In the genomic region with DNA sequence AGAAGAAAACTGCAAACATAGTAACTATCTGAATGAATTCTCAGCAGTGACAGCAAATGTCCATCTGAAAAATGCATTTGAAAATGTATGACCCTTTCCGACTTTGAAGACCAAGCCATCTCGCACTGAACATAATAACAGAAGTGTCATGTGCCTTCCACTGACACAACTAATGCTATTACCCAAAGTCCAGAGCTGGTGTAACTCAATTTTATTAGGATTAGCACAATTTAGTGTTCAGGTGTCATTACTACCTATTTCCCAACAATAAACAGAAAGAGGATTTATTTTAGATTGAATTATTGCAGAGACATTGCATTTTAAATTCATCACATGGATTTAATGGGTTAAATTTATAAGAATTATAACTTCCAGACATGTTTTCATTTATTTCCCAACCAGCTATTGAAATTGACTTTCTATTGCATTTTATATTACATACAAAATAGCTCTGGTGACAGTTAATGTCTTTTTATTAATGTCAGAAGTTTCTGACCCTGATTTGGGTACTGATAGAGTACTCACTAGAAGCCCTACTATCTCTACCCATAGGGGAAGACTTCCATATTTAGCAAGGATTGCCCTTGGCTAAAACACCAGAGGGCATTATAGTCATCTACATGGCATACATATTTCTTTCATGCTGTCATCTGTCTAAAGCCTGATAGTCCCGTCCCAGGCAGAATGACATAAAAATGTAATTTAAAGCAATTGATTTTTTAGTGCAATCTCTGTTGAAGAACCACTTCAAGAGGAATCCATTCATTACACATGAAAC, we compare ENCODE assay signal across 13 cellular contexts. TPM values are rescaled to one million over a fixed set of nuclear protein-coding genes. Genes with fewer than 3 reads are reported as not detected.
DNase-seq lines count a peak whose midpoint lies in the region; ATAC-seq and TF ChIP-seq lines count a peak whose summit lies in the region.
"Had no signal": no experiment of that assay in that cellular context is flagged by ENCODE, and none has a peak within 500 bp of the region (broad histone marks: within the 10 kb centered on the region; RNA-seq: fewer than 3 reads in every experiment).

No MANE protein-coding gene starts in this region.

- no peak for TF ChIP-seq CTCF in foreskin keratinocyte (conservative IDR thresholded peaks at IDR 0.05)
- TF ChIP-seq CTCF in thyroid gland (IDR thresholded peaks at IDR 0.05): no peak
- no peak for TF ChIP-seq CTCF in suprapubic skin (IDR thresholded peaks at IDR 0.05)

- H3K27me3 ChIP-seq in GM23248 (replicated peaks; ENCODE audit: insufficient read depth) (no peaks in the 10 kb centered on the region), SJCRH30 (no peaks in the 10 kb centered on the region), foreskin keratinocyte (no peaks in the 10 kb centered on the region), thyroid gland (no peaks in the 10 kb centered on the region), suprapubic skin (no peaks in the 10 kb centered on the region)

- H3K4me3 ChIP-seq in GM23248 (no peak overlapping the region), SJCRH30 (no peak overlapping the region), thyroid gland (replicated peaks in 1 of 3) (no peak overlapping the region), suprapubic skin (no peak overlapping the region)
- H3K4me3 ChIP-seq: left ventricle myocardium inferior had no signal

- H3K9ac ChIP-seq in GM23248: no peak overlapping the region
- H3K9ac ChIP-seq: KMS-11, parathyroid adenoma had no signal

- no peaks in the 10 kb centered on the region for H3F3A ChIP-seq in GM23248 (ENCODE audit: insufficient read depth)

- no peaks in the 10 kb centered on the region for H3K36me3 ChIP-seq in GM23248 (ENCODE audit: low read depth)
- H3K36me3 ChIP-seq in SJCRH30: no peaks in the 10 kb centered on the region
- no peaks in the 10 kb centered on the region for H3K36me3 ChIP-seq in thyroid gland
- no peaks in the 10 kb centered on the region for H3K36me3 ChIP-seq in suprapubic skin
- H3K36me3 ChIP-seq: left ventricle myocardium inferior had no signal

- no peak overlapping the region for H3K4me2 ChIP-seq in GM23248 (ENCODE audit: unreplicated experiment)
- H3K4me2 ChIP-seq: KMS-11 had no signal

- no peaks in the 10 kb centered on the region for H4K20me1 ChIP-seq in GM23248 (ENCODE audit: insufficient read depth)

- H3K79me2 ChIP-seq in GM23248 (ENCODE audit: insufficient read depth): no peaks in the 10 kb centered on the region
- H3K79me2 ChIP-seq: parathyroid adenoma had no signal

- 64% methylated on average over 3 of the region's 3 CpGs for WGBS in GM23248 (ENCODE audit: low coverage in 1 of 2, low lambda C conversion rate in 2 of 2, missing lambda C conversion rate in 2 of 2), 2 experiments
- WGBS in thyroid gland, 2 donors: 84% methylated on average over 3 of the region's 3 CpGs
- WGBS in suprapubic skin: 72% methylated on average over 3 of the region's 3 CpGs

- no peak overlapping the region for H2AFZ ChIP-seq in GM23248
- H2AFZ ChIP-seq: parathyroid adenoma had no signal

- no peaks in the 10 kb centered on the region for H3K9me3 ChIP-seq in GM23248 (ENCODE audit: low read depth)
- H3K9me3 ChIP-seq in SJCRH30 (replicated peaks): 0 out of 2 replicates have a peak, but pooled peaks cover 3% of the 10 kb centered on the region
- H3K9me3 ChIP-seq in thyroid gland: no peaks in the 10 kb centered on the region
- H3K9me3 ChIP-seq in suprapubic skin: no peaks in the 10 kb centered on the region

- H3K4me1 ChIP-seq in GM23248 (ENCODE audit: insufficient read depth): peaks cover 7% of the 10 kb centered on the region; the same call in 1 of the 2 replicates
- no peaks in the 10 kb centered on the region; the same call in 1 of the 2 replicates for H3K4me1 ChIP-seq in SJCRH30
- H3K4me1 ChIP-seq in foreskin keratinocyte: no peaks in the 10 kb centered on the region
- H3K4me1 ChIP-seq in thyroid gland: no peaks in the 10 kb centered on the region
- H3K4me1 ChIP-seq in suprapubic skin: no peaks in the 10 kb centered on the region
- H3K4me1 ChIP-seq: parathyroid adenoma had no signal

- DNase-seq in AG08396 (ENCODE audit: low spot score) (peak; percentile 50), GM23248 (peak; percentile 56), SJCRH30 (peak; percentile 8 to 19), foreskin keratinocyte (peak in 1 of 2 donors; percentile 52), thyroid gland (no peak), suprapubic skin (ENCODE audit: low spot score in 2 of 2) (no peak)
- DNase-seq: activated CD4-positive, alpha-beta T cell treated with anti-CD3 and anti-CD28 coated beads for 48 hours; left ventricle myocardium inferior; stimulated activated CD4-positive, alpha-beta T cell treated with anti-CD3 and anti-CD28 coated beads, Interleukin-2, amount 100 ng/mL, for 48 hours had no signal

- H3K9me2 ChIP-seq in GM23248 (ENCODE audit: insufficient read depth): no peaks in the 10 kb centered on the region

- H3K27ac ChIP-seq in GM23248 (no peak overlapping the region), SJCRH30 (no peak overlapping the region), foreskin keratinocyte (no peak overlapping the region), thyroid gland (no peak overlapping the region), suprapubic skin (no peak overlapping the region)
- H3K27ac ChIP-seq: KMS-11, left ventricle myocardium inferior, parathyroid adenoma had no signal

- in situ Hi-C loops in GM23248 (cut with MboI): no loop called here

- no peak for TF ChIP-seq EP300 in suprapubic skin (IDR thresholded peaks at IDR 0.05)

- TF ChIP-seq POLR2A in thyroid gland (IDR thresholded peaks at IDR 0.05): no peak
- no peak for TF ChIP-seq POLR2A in suprapubic skin (IDR thresholded peaks at IDR 0.05)

- ATAC-seq in foreskin keratinocyte (peak; percentile 84), HG02870 (IDR thresholded peaks at IDR 0.05; ENCODE audit: unreplicated experiment) (no peak), HG02623 (IDR thresholded peaks at IDR 0.05; ENCODE audit: unreplicated experiment) (no peak)

- intact Hi-C loops in thyroid gland (cut with DNase I): no loop called here

RNA-seq across cellular contexts. Expression of gene STK39, which starts 7.0 kb away (rescaled TPM):
- 10.5 and 14.6 TPM in 2 replicates for total RNA-seq in GM23248 (2014; rRNA removed; shearing (Covaris generic))
- polyA plus RNA-seq in GM23248 (2016; fragmentation: Nextera tagmentation; extraction: Ambion mirVana): 2.5 and 3.2 TPM in 2 replicates
- total RNA-seq in SJCRH30 (2014; rRNA removed; shearing (Covaris generic)): 7.9 and 8.5 TPM in 2 replicates
- total RNA-seq in foreskin keratinocyte: 28.8 and 29.7 TPM in 2 replicates
- polyA plus RNA-seq in foreskin keratinocyte: 18.0 and 19.4 TPM in 2 replicates
- total RNA-seq in thyroid gland: 1 to 10 TPM; 6.4 to 9.0 (median 6.7) TPM
- 10 to 100 TPM; 13.8 to 28.2 (median 18.3) TPM for total RNA-seq in suprapubic skin

Comparison
In these comparisons a context has a peak if more than half of its experiments do, and no peak if none do; other contexts are left out.
1. DNase-seq: peak in AG08396 (single experiment), GM23248 (single experiment) and SJCRH30 (2 of 2); none in thyroid gland (0 of 2) and suprapubic skin (0 of 2).